ENCODE assay signal across 20 cellular contexts in genomic region chr9:37587521-37587920, GRCh38.
"Had no signal": no experiment of that assay in that cellular context is flagged by ENCODE, and none has a peak within 500 bp of the region (broad histone marks: within the 10 kb centered on the region; RNA-seq: fewer than 3 reads in every experiment).

No MANE protein-coding gene starts in this region.

- H3K4me3 ChIP-seq: coronary artery, lower lobe of right lung, stomach, suprapubic skin, transverse colon had no signal

- ATAC-seq: activated CD4-positive, alpha-beta T cell treated with anti-CD3 and anti-CD28 coated beads for 36 hours; activated T-cell treated with anti-CD3 and anti-CD28 coated beads, Interleukin-2, amount 50 U/mL, for 4 hours; foreskin keratinocyte; lower lobe of right lung; natural killer cell; WTC11 had no signal

- DNase-seq: activated CD4-positive, alpha-beta T cell treated with anti-CD3 and anti-CD28 coated beads for 36 hours; activated CD4-positive, alpha-beta T cell treated with anti-CD3 and anti-CD28 coated beads, Interleukin-2, amount 50 U/mL, for 4 hours; activated CD8-positive, alpha-beta memory T cell treated with anti-CD3 and anti-CD28 coated beads for 24 hours; activated CD8-positive, alpha-beta memory T cell treated with anti-CD3 and anti-CD28 coated beads, Interleukin-2, amount 50 U/mL, for 4 hours; activated naive CD4-positive, alpha-beta T cell treated with Interleukin-2 at 50 U/mL for 16 hours; activated naive CD8-positive, alpha-beta T cell treated with anti-CD3 and anti-CD28 coated beads, Interleukin-2, amount 10 ng/mL, durations not matched to agents 7 days and 5 days; activated T-cell treated with anti-CD3 and anti-CD28 coated beads, Interleukin-2, amount 50 U/mL, for 4 hours; amygdala; cerebellar nuclear complex; foreskin keratinocyte; lower lobe of right lung; natural killer cell; stimulated activated CD4-positive, alpha-beta T cell treated with anti-CD3 and anti-CD28 coated beads, Interleukin-12 subunit alpha, Interleukin-12 subunit beta, amount 100 ng/mL, for 4 hours; stimulated activated CD4-positive, alpha-beta T cell treated with anti-CD3 and anti-CD28 coated beads, Interleukin-4, amount 100 ng/mL, for 4 hours; stomach; transverse colon had no signal

- H3K9me3 Mint-ChIP-seq: activated naive CD8-positive, alpha-beta T cell treated with anti-CD3 and anti-CD28 coated beads, Interleukin-2, amount 10 ng/mL, durations not matched to agents 7 days and 5 days; activated T-cell treated with anti-CD3 and anti-CD28 coated beads, Interleukin-2, amount 50 U/mL, for 4 hours; natural killer cell; WTC11 had no signal

- H3K27ac Mint-ChIP-seq: activated CD4-positive, alpha-beta T cell treated with anti-CD3 and anti-CD28 coated beads for 36 hours; activated naive CD8-positive, alpha-beta T cell treated with anti-CD3 and anti-CD28 coated beads, Interleukin-2, amount 10 ng/mL, durations not matched to agents 7 days and 5 days; natural killer cell; progenitor cell of endocrine pancreas; WTC11 had no signal

- H3K4me3 Mint-ChIP-seq: activated CD4-positive, alpha-beta T cell treated with anti-CD3 and anti-CD28 coated beads for 36 hours; activated naive CD8-positive, alpha-beta T cell treated with anti-CD3 and anti-CD28 coated beads, Interleukin-2, amount 10 ng/mL, durations not matched to agents 7 days and 5 days; activated T-cell treated with anti-CD3 and anti-CD28 coated beads, Interleukin-2, amount 50 U/mL, for 4 hours; natural killer cell; WTC11 had no signal

- H3K9me3 ChIP-seq: lower lobe of right lung, stomach, suprapubic skin, transverse colon had no signal

- H3K27me3 Mint-ChIP-seq: activated CD4-positive, alpha-beta T cell treated with anti-CD3 and anti-CD28 coated beads for 36 hours; activated naive CD8-positive, alpha-beta T cell treated with anti-CD3 and anti-CD28 coated beads, Interleukin-2, amount 10 ng/mL, durations not matched to agents 7 days and 5 days; progenitor cell of endocrine pancreas had no signal
